In the genomic region with DNA sequence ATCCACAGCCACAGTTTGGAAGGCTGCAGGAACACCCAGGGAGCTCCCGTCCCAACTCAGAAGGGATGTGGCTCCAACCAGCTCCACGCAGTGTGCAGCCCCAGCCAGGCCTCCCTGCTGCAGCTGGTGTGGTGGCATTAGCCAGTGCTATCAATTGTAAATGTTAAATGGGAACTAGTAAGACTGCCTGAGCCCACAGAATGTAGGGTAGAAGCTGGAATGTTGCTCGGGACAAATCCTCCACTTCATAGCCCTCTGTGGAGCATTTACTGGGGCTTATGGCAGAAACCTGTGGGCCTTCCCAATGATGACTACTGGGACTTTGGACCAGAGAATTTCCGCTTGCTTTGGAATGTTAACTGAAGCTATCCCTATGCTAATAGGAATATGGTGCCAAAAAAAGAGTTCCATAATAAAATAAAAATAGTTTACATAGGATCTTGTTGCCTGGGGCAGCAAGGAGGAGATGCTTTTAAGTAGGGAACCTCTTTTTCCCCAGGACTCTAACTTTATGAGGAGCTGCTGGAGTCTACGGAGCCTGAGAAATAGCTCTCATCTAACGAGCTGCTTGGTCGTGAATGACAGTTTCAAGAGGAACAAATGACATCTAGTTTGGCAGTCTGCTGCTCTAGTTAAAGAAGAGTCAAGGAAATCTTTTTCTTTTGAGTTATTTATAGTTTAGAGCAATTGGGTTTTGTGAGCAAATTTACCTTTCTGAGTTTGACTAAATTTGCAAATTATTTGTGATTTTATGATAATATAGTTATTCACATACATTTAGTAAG, we compare ENCODE assay signal across 1 cellular context.
TF ChIP-seq lines count a peak whose summit lies in the region.

No MANE protein-coding gene starts in this region.

TF ChIP-seq in HepG2, 621 proteins besides CTCF, POLR2A, EP300 and RAD21 (continued from another document and continues in another):
- TF ChIP-seq, protein P1, sequence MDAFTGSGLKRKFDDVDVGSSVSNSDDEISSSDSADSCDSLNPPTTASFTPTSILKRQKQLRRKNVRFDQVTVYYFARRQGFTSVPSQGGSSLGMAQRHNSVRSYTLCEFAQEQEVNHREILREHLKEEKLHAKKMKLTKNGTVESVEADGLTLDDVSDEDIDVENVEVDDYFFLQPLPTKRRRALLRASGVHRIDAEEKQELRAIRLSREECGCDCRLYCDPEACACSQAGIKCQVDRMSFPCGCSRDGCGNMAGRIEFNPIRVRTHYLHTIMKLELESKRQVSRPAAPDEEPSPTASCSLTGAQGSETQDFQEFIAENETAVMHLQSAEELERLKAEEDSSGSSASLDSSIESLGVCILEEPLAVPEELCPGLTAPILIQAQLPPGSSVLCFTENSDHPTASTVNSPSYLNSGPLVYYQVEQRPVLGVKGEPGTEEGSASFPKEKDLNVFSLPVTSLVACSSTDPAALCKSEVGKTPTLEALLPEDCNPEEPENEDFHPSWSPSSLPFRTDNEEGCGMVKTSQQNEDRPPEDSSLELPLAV (CRISPR knock-in tag; conservative IDR thresholded peaks at IDR 0.05; ENCODE audit: low read depth) = no peak
- TF ChIP-seq FOXM1 (CRISPR knock-in tag; IDR thresholded peaks at IDR 0.05) (no peak), RARA (CRISPR knock-in tag; IDR thresholded peaks at IDR 0.05) (0 out of 2 replicates have a peak, but pooled peaks have one; percentile 3), XRCC5 (optimal IDR thresholded peaks at IDR 0.05; ENCODE audit: low read length) (no peak), ZBTB3 (CRISPR knock-in tag; IDR thresholded peaks at IDR 0.05; ENCODE audit: borderline replicate concordance, low read depth) (no peak), POLR2AphosphoS5 (IDR thresholded peaks at IDR 0.05; ENCODE audit: low read depth, low read length) (no peak), ZBTB1 (CRISPR knock-in tag; IDR thresholded peaks at IDR 0.05; ENCODE audit: borderline replicate concordance) (no peak), ZNF20 (CRISPR knock-in tag; IDR thresholded peaks at IDR 0.05) (no peak), NR2F1 (CRISPR knock-in tag; IDR thresholded peaks at IDR 0.05) (no peak), FOXA3 (CRISPR knock-in tag; IDR thresholded peaks at IDR 0.05) (no peak), ZMYM2 (CRISPR knock-in tag; IDR thresholded peaks at IDR 0.05) (no peak), SMAD9 (CRISPR knock-in tag; IDR thresholded peaks at IDR 0.05) (no peak), ASH2L (IDR thresholded peaks at IDR 0.05; ENCODE audit: insufficient read length, low read depth, low read length) (peak; percentile 25), ELF3 (CRISPR knock-in tag; IDR thresholded peaks at IDR 0.05) (peak; percentile 3; the same call in 1 of the 2 replicates), FOXA1 (IDR thresholded peaks at IDR 0.05) (no peak), FOXA1 (CRISPR knock-in tag; IDR thresholded peaks at IDR 0.05) (no peak), CREB1 (IDR thresholded peaks at IDR 0.05) (no peak), CREB1 (CRISPR knock-in tag; IDR thresholded peaks at IDR 0.05) (no peak), ZNF670 (CRISPR knock-in tag; IDR thresholded peaks at IDR 0.05; ENCODE audit: borderline replicate concordance) (peak; percentile 58; the same call in 1 of the 2 replicates), FOXK1 (CRISPR knock-in tag; IDR thresholded peaks at IDR 0.05; ENCODE audit: borderline replicate concordance, low read depth) (no peak), ZNF225 (CRISPR knock-in tag; IDR thresholded peaks at IDR 0.05) (peak; percentile 54; the same call in 1 of the 2 replicates), ZBTB8A (CRISPR knock-in tag; IDR thresholded peaks at IDR 0.05; ENCODE audit: borderline replicate concordance, low read depth) (no peak), ZNF333 (CRISPR knock-in tag; IDR thresholded peaks at IDR 0.05; ENCODE audit: borderline replicate concordance) (no peak), TRIM22 (IDR thresholded peaks at IDR 0.05) (no peak), ZNF274 (CRISPR knock-in tag; IDR thresholded peaks at IDR 0.05) (no peak), SRY (CRISPR knock-in tag; IDR thresholded peaks at IDR 0.05) (no peak), ARID3A (IDR thresholded peaks at IDR 0.05; ENCODE audit: low read depth, low read length) (no peak), ZNF878 (CRISPR knock-in tag; IDR thresholded peaks at IDR 0.05) (no peak), ZNF563 (CRISPR knock-in tag; IDR thresholded peaks at IDR 0.05) (no peak), PHF20 (CRISPR knock-in tag; IDR thresholded peaks at IDR 0.05) (peak; percentile 53; the same call in 1 of the 2 replicates), PRPF4 (IDR thresholded peaks at IDR 0.05; ENCODE audit: low read depth, low read length, poor library complexity, severe bottlenecking) (no peak), ZNF260 (CRISPR knock-in tag; IDR thresholded peaks at IDR 0.05; ENCODE audit: borderline replicate concordance, low read depth) (no peak), E2F1 (CRISPR knock-in tag; IDR thresholded peaks at IDR 0.05) (no peak), CBX5 (CRISPR knock-in tag; IDR thresholded peaks at IDR 0.05; ENCODE audit: borderline replicate concordance) (no peak), ZNF44 (CRISPR knock-in tag; IDR thresholded peaks at IDR 0.05) (no peak)
- TF ChIP-seq, protein P2, sequence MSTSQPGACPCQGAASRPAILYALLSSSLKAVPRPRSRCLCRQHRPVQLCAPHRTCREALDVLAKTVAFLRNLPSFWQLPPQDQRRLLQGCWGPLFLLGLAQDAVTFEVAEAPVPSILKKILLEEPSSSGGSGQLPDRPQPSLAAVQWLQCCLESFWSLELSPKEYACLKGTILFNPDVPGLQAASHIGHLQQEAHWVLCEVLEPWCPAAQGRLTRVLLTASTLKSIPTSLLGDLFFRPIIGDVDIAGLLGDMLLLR (CRISPR knock-in tag; IDR thresholded peaks at IDR 0.05) = no peak
- TF ChIP-seq, protein P3, sequence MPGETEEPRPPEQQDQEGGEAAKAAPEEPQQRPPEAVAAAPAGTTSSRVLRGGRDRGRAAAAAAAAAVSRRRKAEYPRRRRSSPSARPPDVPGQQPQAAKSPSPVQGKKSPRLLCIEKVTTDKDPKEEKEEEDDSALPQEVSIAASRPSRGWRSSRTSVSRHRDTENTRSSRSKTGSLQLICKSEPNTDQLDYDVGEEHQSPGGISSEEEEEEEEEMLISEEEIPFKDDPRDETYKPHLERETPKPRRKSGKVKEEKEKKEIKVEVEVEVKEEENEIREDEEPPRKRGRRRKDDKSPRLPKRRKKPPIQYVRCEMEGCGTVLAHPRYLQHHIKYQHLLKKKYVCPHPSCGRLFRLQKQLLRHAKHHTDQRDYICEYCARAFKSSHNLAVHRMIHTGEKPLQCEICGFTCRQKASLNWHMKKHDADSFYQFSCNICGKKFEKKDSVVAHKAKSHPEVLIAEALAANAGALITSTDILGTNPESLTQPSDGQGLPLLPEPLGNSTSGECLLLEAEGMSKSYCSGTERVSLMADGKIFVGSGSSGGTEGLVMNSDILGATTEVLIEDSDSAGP (CRISPR knock-in tag; IDR thresholded peaks at IDR 0.05; ENCODE audit: borderline replicate concordance) = no peak
- TF ChIP-seq, protein P4, sequence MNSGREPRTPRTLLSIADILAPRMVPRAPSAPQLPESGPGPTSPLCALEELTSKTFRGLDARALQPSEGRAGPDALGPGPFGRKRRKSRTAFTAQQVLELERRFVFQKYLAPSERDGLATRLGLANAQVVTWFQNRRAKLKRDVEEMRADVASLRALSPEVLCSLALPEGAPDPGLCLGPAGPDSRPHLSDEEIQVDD (CRISPR knock-in tag; IDR thresholded peaks at IDR 0.05; ENCODE audit: borderline replicate concordance) = no peak
- TF ChIP-seq, protein P5, sequence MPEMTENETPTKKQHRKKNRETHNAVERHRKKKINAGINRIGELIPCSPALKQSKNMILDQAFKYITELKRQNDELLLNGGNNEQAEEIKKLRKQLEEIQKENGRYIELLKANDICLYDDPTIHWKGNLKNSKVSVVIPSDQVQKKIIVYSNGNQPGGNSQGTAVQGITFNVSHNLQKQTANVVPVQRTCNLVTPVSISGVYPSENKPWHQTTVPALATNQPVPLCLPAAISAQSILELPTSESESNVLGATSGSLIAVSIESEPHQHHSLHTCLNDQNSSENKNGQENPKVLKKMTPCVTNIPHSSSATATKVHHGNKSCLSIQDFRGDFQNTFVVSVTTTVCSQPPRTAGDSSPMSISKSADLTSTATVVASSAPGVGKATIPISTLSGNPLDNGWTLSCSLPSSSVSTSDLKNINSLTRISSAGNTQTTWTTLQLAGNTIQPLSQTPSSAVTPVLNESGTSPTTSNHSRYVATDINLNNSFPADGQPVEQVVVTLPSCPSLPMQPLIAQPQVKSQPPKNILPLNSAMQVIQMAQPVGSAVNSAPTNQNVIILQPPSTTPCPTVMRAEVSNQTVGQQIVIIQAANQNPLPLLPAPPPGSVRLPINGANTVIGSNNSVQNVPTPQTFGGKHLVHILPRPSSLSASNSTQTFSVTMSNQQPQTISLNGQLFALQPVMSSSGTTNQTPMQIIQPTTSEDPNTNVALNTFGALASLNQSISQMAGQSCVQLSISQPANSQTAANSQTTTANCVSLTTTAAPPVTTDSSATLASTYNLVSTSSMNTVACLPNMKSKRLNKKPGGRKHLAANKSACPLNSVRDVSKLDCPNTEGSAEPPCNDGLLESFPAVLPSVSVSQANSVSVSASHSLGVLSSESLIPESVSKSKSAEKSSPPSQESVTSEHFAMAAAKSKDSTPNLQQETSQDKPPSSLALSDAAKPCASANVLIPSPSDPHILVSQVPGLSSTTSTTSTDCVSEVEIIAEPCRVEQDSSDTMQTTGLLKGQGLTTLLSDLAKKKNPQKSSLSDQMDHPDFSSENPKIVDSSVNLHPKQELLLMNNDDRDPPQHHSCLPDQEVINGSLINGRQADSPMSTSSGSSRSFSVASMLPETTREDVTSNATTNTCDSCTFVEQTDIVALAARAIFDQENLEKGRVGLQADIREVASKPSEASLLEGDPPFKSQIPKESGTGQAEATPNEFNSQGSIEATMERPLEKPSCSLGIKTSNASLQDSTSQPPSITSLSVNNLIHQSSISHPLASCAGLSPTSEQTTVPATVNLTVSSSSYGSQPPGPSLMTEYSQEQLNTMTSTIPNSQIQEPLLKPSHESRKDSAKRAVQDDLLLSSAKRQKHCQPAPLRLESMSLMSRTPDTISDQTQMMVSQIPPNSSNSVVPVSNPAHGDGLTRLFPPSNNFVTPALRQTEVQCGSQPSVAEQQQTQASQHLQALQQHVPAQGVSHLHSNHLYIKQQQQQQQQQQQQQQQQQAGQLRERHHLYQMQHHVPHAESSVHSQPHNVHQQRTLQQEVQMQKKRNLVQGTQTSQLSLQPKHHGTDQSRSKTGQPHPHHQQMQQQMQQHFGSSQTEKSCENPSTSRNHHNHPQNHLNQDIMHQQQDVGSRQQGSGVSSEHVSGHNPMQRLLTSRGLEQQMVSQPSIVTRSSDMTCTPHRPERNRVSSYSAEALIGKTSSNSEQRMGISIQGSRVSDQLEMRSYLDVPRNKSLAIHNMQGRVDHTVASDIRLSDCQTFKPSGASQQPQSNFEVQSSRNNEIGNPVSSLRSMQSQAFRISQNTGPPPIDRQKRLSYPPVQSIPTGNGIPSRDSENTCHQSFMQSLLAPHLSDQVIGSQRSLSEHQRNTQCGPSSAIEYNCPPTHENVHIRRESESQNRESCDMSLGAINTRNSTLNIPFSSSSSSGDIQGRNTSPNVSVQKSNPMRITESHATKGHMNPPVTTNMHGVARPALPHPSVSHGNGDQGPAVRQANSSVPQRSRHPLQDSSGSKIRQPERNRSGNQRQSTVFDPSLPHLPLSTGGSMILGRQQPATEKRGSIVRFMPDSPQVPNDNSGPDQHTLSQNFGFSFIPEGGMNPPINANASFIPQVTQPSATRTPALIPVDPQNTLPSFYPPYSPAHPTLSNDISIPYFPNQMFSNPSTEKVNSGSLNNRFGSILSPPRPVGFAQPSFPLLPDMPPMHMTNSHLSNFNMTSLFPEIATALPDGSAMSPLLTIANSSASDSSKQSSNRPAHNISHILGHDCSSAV (CRISPR knock-in tag; IDR thresholded peaks at IDR 0.05; ENCODE audit: borderline replicate concordance) = no peak
- TF ChIP-seq, protein P6, sequence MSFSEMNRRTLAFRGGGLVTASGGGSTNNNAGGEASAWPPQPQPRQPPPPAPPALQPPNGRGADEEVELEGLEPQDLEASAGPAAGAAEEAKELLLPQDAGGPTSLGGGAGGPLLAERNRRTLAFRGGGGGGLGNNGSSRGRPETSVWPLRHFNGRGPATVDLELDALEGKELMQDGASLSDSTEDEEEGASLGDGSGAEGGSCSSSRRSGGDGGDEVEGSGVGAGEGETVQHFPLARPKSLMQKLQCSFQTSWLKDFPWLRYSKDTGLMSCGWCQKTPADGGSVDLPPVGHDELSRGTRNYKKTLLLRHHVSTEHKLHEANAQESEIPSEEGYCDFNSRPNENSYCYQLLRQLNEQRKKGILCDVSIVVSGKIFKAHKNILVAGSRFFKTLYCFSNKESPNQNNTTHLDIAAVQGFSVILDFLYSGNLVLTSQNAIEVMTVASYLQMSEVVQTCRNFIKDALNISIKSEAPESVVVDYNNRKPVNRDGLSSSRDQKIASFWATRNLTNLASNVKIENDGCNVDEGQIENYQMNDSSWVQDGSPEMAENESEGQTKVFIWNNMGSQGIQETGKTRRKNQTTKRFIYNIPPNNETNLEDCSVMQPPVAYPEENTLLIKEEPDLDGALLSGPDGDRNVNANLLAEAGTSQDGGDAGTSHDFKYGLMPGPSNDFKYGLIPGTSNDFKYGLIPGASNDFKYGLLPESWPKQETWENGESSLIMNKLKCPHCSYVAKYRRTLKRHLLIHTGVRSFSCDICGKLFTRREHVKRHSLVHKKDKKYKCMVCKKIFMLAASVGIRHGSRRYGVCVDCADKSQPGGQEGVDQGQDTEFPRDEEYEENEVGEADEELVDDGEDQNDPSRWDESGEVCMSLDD (CRISPR knock-in tag; IDR thresholded peaks at IDR 0.05; ENCODE audit: borderline replicate concordance) = no peak
